In genomic region chr6:157552171-157552747, GRCh38 we compare ENCODE assay signal across 16 cellular contexts.
DNase-seq lines count a peak whose midpoint lies in the region; ATAC-seq, FAIRE-seq and TF ChIP-seq lines count a peak whose summit lies in the region.
"Had no signal": no experiment of that assay in that cellular context is flagged by ENCODE, and none has a peak within 500 bp of the region (broad histone marks: within the 10 kb centered on the region; RNA-seq: fewer than 3 reads in every experiment).

No MANE protein-coding gene starts in this region.

- WGBS in HepG2 (ENCODE audit: low lambda C conversion rate): 93% methylated on average over 8 of the region's 8 CpGs
- 96% methylated on average over 5 of the region's 8 CpGs for WGBS in right lobe of liver (ENCODE audit: insufficient coverage, low coverage, low lambda C conversion rate, missing lambda C conversion rate)

- ATAC-seq in HepG2: no peak
- ATAC-seq in right lobe of liver: no peak
- ATAC-seq in SK-N-SH treated with all-trans-retinoic acid at 6 μM for 48 hours: no peak

- no peak for FAIRE-seq in HepG2 (lab: Jason Lieb, UNC)

- H3K27me3 ChIP-seq in HepG2 (ENCODE audit: control insufficient read depth in 1 of 2, insufficient read depth in 2 of 2, low read length in 2 of 2) (no peaks in the 10 kb centered on the region), right lobe of liver (no peaks in the 10 kb centered on the region), Karpas-422 (ENCODE audit: low read length) (no peaks in the 10 kb centered on the region)

- no TSS peak for BruUV-seq in HepG2 (replicated peaks; lab: Mats Ljungman, UMichigan)

- H3K79me2 ChIP-seq in HepG2 (ENCODE audit: insufficient read depth, low read length) (no peaks in the 10 kb centered on the region), Karpas-422 (ENCODE audit: low read length) (no peaks in the 10 kb centered on the region)

- no peak overlapping the region for H3K4me3 ChIP-seq in HepG2 (replicated peaks in 1 of 3; ENCODE audit: insufficient read depth in 1 of 3, low read depth in 2 of 3, low read length in 3 of 3)
- no peak overlapping the region for H3K4me3 ChIP-seq in right lobe of liver
- H3K4me3 ChIP-seq in Karpas-422 (ENCODE audit: low read length): no peak overlapping the region

- POLR2A ChIA-PET in HepG2 (lab: Yijun Ruan, JAX): no interaction called here
- POLR2A ChIA-PET in RWPE1 (lab: Yijun Ruan, JAX; ENCODE audit: low non-redundant PET): no interaction called here

- H3K36me3 ChIP-seq in HepG2 (replicated peaks in 1 of 2; ENCODE audit: control insufficient read depth in 1 of 2, insufficient read depth in 2 of 2, low read length in 2 of 2): no peaks in the 10 kb centered on the region
- no peaks in the 10 kb centered on the region for H3K36me3 ChIP-seq in right lobe of liver
- no peaks in the 10 kb centered on the region for H3K36me3 ChIP-seq in Karpas-422 (ENCODE audit: insufficient read depth, low read length)

- H3K4me2 ChIP-seq in HepG2 (ENCODE audit: low read depth, low read length) (no peak overlapping the region), Karpas-422 (ENCODE audit: low read depth, low read length, poor library complexity, severe bottlenecking) (no peak overlapping the region)

- intact Hi-C loops in HepG2 (cut with micrococcal nuclease; ENCODE audit: unreplicated experiment): no loop called here
- intact Hi-C loops in right lobe of liver (cut with DNase I): no loop called here

- no peak for DNase-seq in HepG2 (ENCODE audit: low spot score)
- no peak for DNase-seq in right lobe of liver
- peak; percentile 30 for DNase-seq in RWPE1 (ENCODE audit: low spot score)
- peak; percentile 75 for DNase-seq in iPS-NIHi11 (ENCODE audit: low spot score)
- DNase-seq in Karpas-422: no peak
- DNase-seq in dermis blood vessel endothelial cell: no peak
- DNase-seq in activated CD4-positive, alpha-beta T cell treated with anti-CD3 and anti-CD28 coated beads, Interleukin-2, amount 50 U/mL, for 48 hours: no peak
- DNase-seq: activated effector memory CD4-positive, alpha-beta T cell treated with Interleukin-2 at 50 U/mL for 16 hours; amygdala; CD4-positive, CD25-positive, alpha-beta regulatory T cell; mesenchymal stem cell; NCI-H1436; retina; SW 1271 had no signal

- H3K4me1 ChIP-seq in HepG2 (ENCODE audit: insufficient read depth, low read length): no peaks in the 10 kb centered on the region
- H3K4me1 ChIP-seq in right lobe of liver: peaks cover 0 to 12% (median 5%) of the 10 kb centered on the region in 4 donors
- H3K4me1 ChIP-seq in Karpas-422 (ENCODE audit: low read length): no peaks in the 10 kb centered on the region

- H2AFZ ChIP-seq in HepG2 (ENCODE audit: low read length) (no peak overlapping the region), Karpas-422 (ENCODE audit: low read length) (no peak overlapping the region)

- CTCF ChIA-PET in HepG2 (lab: Yijun Ruan, JAX; ENCODE audit: low intra/inter-chr PET ratio, low total read pairs) (no interaction called here), RWPE1 (lab: Yijun Ruan, JAX) (no interaction called here)

- no peaks in the 10 kb centered on the region for H3K9me3 ChIP-seq in HepG2 (ENCODE audit: low read length)
- no peaks in the 10 kb centered on the region for H3K9me3 ChIP-seq in right lobe of liver
- H3K9me3 ChIP-seq in Karpas-422 (ENCODE audit: low read length): no peaks in the 10 kb centered on the region

- H3K9ac ChIP-seq in HepG2 (ENCODE audit: insufficient read depth, low read depth, low read length) (no peak overlapping the region), Karpas-422 (ENCODE audit: low read length) (no peak overlapping the region)

- H4K20me1 ChIP-seq in HepG2 (ENCODE audit: insufficient read depth, low read length): no peaks in the 10 kb centered on the region
- no peaks in the 10 kb centered on the region for H4K20me1 ChIP-seq in Karpas-422 (ENCODE audit: insufficient read depth, low read depth, low read length)

- TF ChIP-seq EP300 in HepG2 (IDR thresholded peaks at IDR 0.05; ENCODE audit: low read depth in 2 of 2, low read length in 2 of 2) (no peak), HepG2 (CRISPR knock-in tag; IDR thresholded peaks at IDR 0.05; ENCODE audit: borderline replicate concordance) (no peak)

- in situ Hi-C loops in HepG2 (cut with HindIII; ENCODE audit: extremely low pct_ligation_motif_present, low pct_unique_long_range_greater_than_20kb): no loop called here

- H3K9me2 ChIP-seq in Karpas-422 (replicated peaks; ENCODE audit: insufficient read depth, low read length): no peaks in the 10 kb centered on the region

- TF ChIP-seq CTCF in HepG2 (CRISPR knock-in tag; IDR thresholded peaks at IDR 0.05): no peak
- TF ChIP-seq CTCF in right lobe of liver (IDR thresholded peaks at IDR 0.05): no peak
- no peak for TF ChIP-seq CTCF in RWPE1 (conservative IDR thresholded peaks at IDR 0.05; ENCODE audit: low read depth)

- no peak for TF ChIP-seq POLR2A in HepG2 (IDR thresholded peaks at IDR 0.05; ENCODE audit: insufficient read depth in 1 of 2, low read depth in 2 of 2, low read length in 2 of 2)
- no peak for TF ChIP-seq POLR2A in right lobe of liver (IDR thresholded peaks at IDR 0.05)

- TF ChIP-seq RAD21 in HepG2 (CRISPR knock-in tag; IDR thresholded peaks at IDR 0.05): no peak

- H3K27ac ChIP-seq in HepG2 (ENCODE audit: extremely low read length, insufficient read depth, low read length) (no peak overlapping the region), right lobe of liver (no peak overlapping the region), RWPE1 (no peak overlapping the region), Karpas-422 (ENCODE audit: low read length) (no peak overlapping the region)
- H3K27ac ChIP-seq: HL-60 had no signal

TF ChIP-seq in HepG2, 621 proteins besides CTCF, POLR2A, EP300 and RAD21:
- TF ChIP-seq ZBTB38 (CRISPR knock-in tag; IDR thresholded peaks at IDR 0.05) (0 out of 2 replicates have a peak, but pooled peaks have one; percentile 22), ZNF563 (CRISPR knock-in tag; IDR thresholded peaks at IDR 0.05) (no peak), NCOA1 (CRISPR knock-in tag; IDR thresholded peaks at IDR 0.05) (no peak), DR1 (CRISPR knock-in tag; IDR thresholded peaks at IDR 0.05) (no peak), FOXC1 (CRISPR knock-in tag; IDR thresholded peaks at IDR 0.05; ENCODE audit: borderline replicate concordance) (no peak)

TF ChIP-seq in SK-N-SH treated with all-trans-retinoic acid at 6 μM for 48 hours, 23 proteins besides CTCF, POLR2A, EP300 and RAD21 (continues in another document):
- TF ChIP-seq TCF4 (CRISPR knock-in tag; IDR thresholded peaks at IDR 0.05; ENCODE audit: borderline replicate concordance) (no peak), GLIS3 (CRISPR knock-in tag; IDR thresholded peaks at IDR 0.05) (no peak), CSRNP3 (CRISPR knock-in tag; IDR thresholded peaks at IDR 0.05) (no peak), POU6F1 (CRISPR knock-in tag; IDR thresholded peaks at IDR 0.05; ENCODE audit: borderline replicate concordance, low read depth) (no peak), ARNTL (CRISPR knock-in tag; IDR thresholded peaks at IDR 0.05; ENCODE audit: borderline replicate concordance, low read depth) (no peak), ZFP3 (CRISPR knock-in tag; IDR thresholded peaks at IDR 0.05) (no peak), SNAI2 (CRISPR knock-in tag; IDR thresholded peaks at IDR 0.05) (no peak), ZFP30 (CRISPR knock-in tag; IDR thresholded peaks at IDR 0.05) (no peak), ZC3H10 (CRISPR knock-in tag; IDR thresholded peaks at IDR 0.05) (no peak), TOX (CRISPR knock-in tag; IDR thresholded peaks at IDR 0.05; ENCODE audit: borderline replicate concordance) (no peak), PATZ1 (CRISPR knock-in tag; IDR thresholded peaks at IDR 0.05; ENCODE audit: borderline replicate concordance) (no peak), CSDC2 (CRISPR knock-in tag; IDR thresholded peaks at IDR 0.05) (no peak), ESRRG (CRISPR knock-in tag; IDR thresholded peaks at IDR 0.05) (no peak), BACH2 (CRISPR knock-in tag; IDR thresholded peaks at IDR 0.05; ENCODE audit: borderline replicate concordance) (no peak)

Comparison
In these comparisons a context has a peak if more than half of its experiments do, and no peak if none do; other contexts are left out.
1. DNase-seq: peak in RWPE1 (single experiment) and iPS-NIHi11 (single experiment); none in HepG2 (single experiment), right lobe of liver (0 of 3), Karpas-422 (single experiment), dermis blood vessel endothelial cell (single experiment) and activated CD4-positive, alpha-beta T cell treated with anti-CD3 and anti-CD28 coated beads, Interleukin-2, amount 50 U/mL, for 48 hours (0 of 2).